Comparison of ENCODE assay signal across 31 cellular contexts in genomic region chr6:36492092-36492491, GRCh38. TPM values are rescaled to one million over a fixed set of nuclear protein-coding genes. Genes with fewer than 3 reads are reported as not detected.
A peak's percentile ranks its signal among the peaks of the same experiment; 100 is the strongest.
DNase-seq lines count a peak whose midpoint lies in the region; ATAC-seq, FAIRE-seq and TF ChIP-seq lines count a peak whose summit lies in the region.
"Had no signal": no experiment of that assay in that cellular context is flagged by ENCODE, and none has a peak within 500 bp of the region (broad histone marks: within the 10 kb centered on the region; RNA-seq: fewer than 3 reads in every experiment).

No MANE protein-coding gene starts in this region.

- no peaks in the 10 kb centered on the region for H3K27me3 ChIP-seq in CD4-positive, alpha-beta memory T cell (ENCODE audit: insufficient read depth, low read length)
- H3K27me3 ChIP-seq in HepG2 (ENCODE audit: control insufficient read depth in 1 of 2, insufficient read depth in 2 of 2, low read length in 2 of 2) = no peaks in the 10 kb centered on the region
- H3K27me3 ChIP-seq: BLaER1, gastrocnemius medialis, hepatocyte, Peyer's patch, uterus had no signal

- peak overlapping the region; percentile 61 for H3K27ac Mint-ChIP-seq in activated CD8-positive, alpha-beta T cell treated with anti-CD3 and anti-CD28 coated beads for 36 hours
- H3K27ac Mint-ChIP-seq in activated CD8-positive, alpha-beta T cell treated with anti-CD3 and anti-CD28 coated beads, Interleukin-2, amount 10 ng/mL, durations not matched to agents 7 days and 5 days = no peak overlapping the region
- H3K27ac Mint-ChIP-seq in CD4-positive, alpha-beta memory T cell = peak overlapping the region in 6 of 7 donors; percentile 24 to 66 (median 44)
- peak overlapping the region in 9 of 10 donors; percentile 18 to 71 (median 47) for H3K27ac Mint-ChIP-seq in naive thymus-derived CD8-positive, alpha-beta T cell
- H3K27ac Mint-ChIP-seq: HFFc6, memory B cell had no signal

- no peak overlapping the region for H3K4me3 Mint-ChIP-seq in activated CD8-positive, alpha-beta T cell treated with anti-CD3 and anti-CD28 coated beads for 36 hours
- no peak overlapping the region for H3K4me3 Mint-ChIP-seq in activated CD8-positive, alpha-beta T cell treated with anti-CD3 and anti-CD28 coated beads, Interleukin-2, amount 10 ng/mL, durations not matched to agents 7 days and 5 days
- H3K4me3 Mint-ChIP-seq in CD4-positive, alpha-beta memory T cell = no peak overlapping the region
- no peak overlapping the region for H3K4me3 Mint-ChIP-seq in naive thymus-derived CD8-positive, alpha-beta T cell
- H3K4me3 Mint-ChIP-seq: endodermal cell, HFFc6, memory B cell had no signal

- H3K4me1 ChIP-seq in CD4-positive, alpha-beta memory T cell (ENCODE audit: insufficient read depth, low read length) = peaks cover 16% of the 10 kb centered on the region
- peaks cover 41% of the 10 kb centered on the region for H3K4me1 ChIP-seq in HepG2 (ENCODE audit: insufficient read depth, low read length)
- H3K4me1 ChIP-seq: BLaER1, Peyer's patch, uterus had no signal

- no peaks in the 10 kb centered on the region for H3K79me2 ChIP-seq in HepG2 (ENCODE audit: insufficient read depth, low read length)
- H3K79me2 ChIP-seq: hepatocyte had no signal

- no peaks in the 10 kb centered on the region for H3K9me3 Mint-ChIP-seq in activated CD8-positive, alpha-beta T cell treated with anti-CD3 and anti-CD28 coated beads for 36 hours
- no peaks in the 10 kb centered on the region for H3K9me3 Mint-ChIP-seq in activated CD8-positive, alpha-beta T cell treated with anti-CD3 and anti-CD28 coated beads, Interleukin-2, amount 10 ng/mL, durations not matched to agents 7 days and 5 days (ENCODE audit: insufficient read depth)
- H3K9me3 Mint-ChIP-seq in CD4-positive, alpha-beta memory T cell = no peaks in the 10 kb centered on the region
- H3K9me3 Mint-ChIP-seq in naive thymus-derived CD8-positive, alpha-beta T cell = no peaks in the 10 kb centered on the region
- H3K9me3 Mint-ChIP-seq: endodermal cell, HFFc6, memory B cell had no signal

- H4K20me1 ChIP-seq in HepG2 (ENCODE audit: insufficient read depth, low read length) = no peaks in the 10 kb centered on the region

- no TSS peak for BruUV-seq in HepG2 (replicated peaks; lab: Mats Ljungman, UMichigan)

- no peak overlapping the region for H3K27ac ChIP-seq in CD4-positive, alpha-beta memory T cell (ENCODE audit: low read depth, low read length)
- no peak overlapping the region for H3K27ac ChIP-seq in HepG2 (ENCODE audit: extremely low read length, insufficient read depth, low read length)
- H3K27ac ChIP-seq: BLaER1, gastrocnemius medialis, hepatocyte, Peyer's patch, uterus had no signal

- no peak for DNase-seq in activated CD8-positive, alpha-beta T cell treated with anti-CD3 and anti-CD28 coated beads for 36 hours
- no peak for DNase-seq in activated CD8-positive, alpha-beta T cell treated with anti-CD3 and anti-CD28 coated beads, Interleukin-2, amount 10 ng/mL, durations not matched to agents 7 days and 5 days
- no peak for DNase-seq in CD4-positive, alpha-beta memory T cell
- DNase-seq in NCI-H2171 treated with DMSO at 0.1 percent for 48 hours (lab: John Stamatoyannopoulos, UW) = peak; percentile 73
- DNase-seq in naive thymus-derived CD8-positive, alpha-beta T cell = no peak
- no peak for DNase-seq in HepG2 (ENCODE audit: low spot score)
- DNase-seq in mucosa of gallbladder (ENCODE audit: low spot score) = no peak
- DNase-seq in HuH-7 (ENCODE audit: low spot score) = no peak
- DNase-seq: ACHN; activated CD4-positive, alpha-beta T cell treated with anti-CD3 and anti-CD28 coated beads for 1 hour; activated effector memory CD4-positive, alpha-beta T cell treated with anti-CD3 and anti-CD28 coated beads, Interleukin-2, amount 50 U/mL, for 16 hours; aorta; cortex of kidney; gastrocnemius medialis; GDM1; HFFc6; KG1; left colon; MM.1S; NCI-H146; NCI-H524 treated with DMSO at 0.1 percent for 48 hours; Peyer's patch; small intestine; stimulated activated CD4-positive, alpha-beta T cell treated with anti-CD3 and anti-CD28 coated beads, Interleukin-2, amount 100 ng/mL, for 24 hours; uterus had no signal

- H3K9me3 ChIP-seq in CD4-positive, alpha-beta memory T cell (ENCODE audit: control insufficient read depth in 1 of 2, low read length in 2 of 2) = no peaks in the 10 kb centered on the region
- no peaks in the 10 kb centered on the region for H3K9me3 ChIP-seq in HepG2 (ENCODE audit: low read length)
- H3K9me3 ChIP-seq: BLaER1, gastrocnemius medialis, Peyer's patch, uterus had no signal

- in situ Hi-C loops in HepG2 (cut with HindIII; ENCODE audit: extremely low pct_ligation_motif_present, low pct_unique_long_range_greater_than_20kb) = no loop called here

- POLR2A ChIA-PET in activated CD8-positive, alpha-beta T cell treated with anti-CD3 and anti-CD28 coated beads for 36 hours (lab: Charles Lee) = no interaction called here
- POLR2A ChIA-PET in activated CD8-positive, alpha-beta T cell treated with anti-CD3 and anti-CD28 coated beads, Interleukin-2, amount 10 ng/mL, durations not matched to agents 7 days and 5 days (lab: Charles Lee) = interaction anchor here (0.5 kb wide), 1 partner anchor 209 kb away, joined by 3 read pairs; no protein-coding TSS in a partner anchor
- POLR2A ChIA-PET in CD4-positive, alpha-beta memory T cell (lab: Charles Lee; ENCODE audit: partially characterized antibody) = interaction anchor here (1.9 kb wide), 1 partner anchor 14 kb away, joined by 4 read pairs; no protein-coding TSS in a partner anchor
- POLR2A ChIA-PET in naive thymus-derived CD8-positive, alpha-beta T cell (lab: Charles Lee) = interaction anchor here (0.6 kb wide), 1 partner anchor 24 kb away, joined by 3 read pairs; no protein-coding TSS in a partner anchor
- POLR2A ChIA-PET in HepG2 (lab: Yijun Ruan, JAX) = interaction anchor here (1.0 to 1.2 kb wide), 3 partner anchors 13 to 102 kb away, joined by 4 to 6 read pairs (median 4); partner anchors contain the start of gene SRSF3

- CTCF ChIA-PET in activated CD8-positive, alpha-beta T cell treated with anti-CD3 and anti-CD28 coated beads for 36 hours (lab: Charles Lee) = interaction anchor here (1.1 kb wide), 1 partner anchor 11 kb away, joined by 3 read pairs; no protein-coding TSS in a partner anchor
- CTCF ChIA-PET in activated CD8-positive, alpha-beta T cell treated with anti-CD3 and anti-CD28 coated beads, Interleukin-2, amount 10 ng/mL, durations not matched to agents 7 days and 5 days (lab: Charles Lee) = no interaction called here
- CTCF ChIA-PET in CD4-positive, alpha-beta memory T cell (lab: Charles Lee; ENCODE audit: partially characterized antibody) = interaction anchor here (0.7 kb wide), 1 partner anchor 20 kb away, joined by 4 read pairs; no protein-coding TSS in a partner anchor
- CTCF ChIA-PET in HepG2 (lab: Yijun Ruan, JAX; ENCODE audit: low intra/inter-chr PET ratio, low total read pairs) = interaction anchor here (1.2 kb wide), 1 partner anchor 69 kb away, joined by 3 read pairs; no protein-coding TSS in a partner anchor

- no peak for TF ChIP-seq POLR2A in HepG2 (IDR thresholded peaks at IDR 0.05; ENCODE audit: insufficient read depth in 1 of 2, low read depth in 2 of 2, low read length in 2 of 2)

- no peak overlapping the region for H3K4me3 ChIP-seq in CD4-positive, alpha-beta memory T cell (ENCODE audit: low read length in 2 of 2)
- no peak overlapping the region for H3K4me3 ChIP-seq in HepG2 (replicated peaks in 1 of 3; ENCODE audit: insufficient read depth in 1 of 3, low read depth in 2 of 3, low read length in 3 of 3)
- H3K4me3 ChIP-seq: BLaER1, gastrocnemius medialis, hepatocyte, Peyer's patch, uterus had no signal

- H3K4me2 ChIP-seq in HepG2 (ENCODE audit: low read depth, low read length) = no peak overlapping the region
- H3K4me2 ChIP-seq: BLaER1, hepatocyte had no signal

- no peak overlapping the region for H3K9ac ChIP-seq in HepG2 (ENCODE audit: insufficient read depth, low read depth, low read length)
- H3K9ac ChIP-seq: BLaER1 had no signal

- no peaks in the 10 kb centered on the region for H3K27me3 Mint-ChIP-seq in activated CD8-positive, alpha-beta T cell treated with anti-CD3 and anti-CD28 coated beads for 36 hours
- H3K27me3 Mint-ChIP-seq in activated CD8-positive, alpha-beta T cell treated with anti-CD3 and anti-CD28 coated beads, Interleukin-2, amount 10 ng/mL, durations not matched to agents 7 days and 5 days (ENCODE audit: low read depth) = no peaks in the 10 kb centered on the region
- H3K27me3 Mint-ChIP-seq in CD4-positive, alpha-beta memory T cell = no peaks in the 10 kb centered on the region
- H3K27me3 Mint-ChIP-seq in naive thymus-derived CD8-positive, alpha-beta T cell = no peaks in the 10 kb centered on the region
- H3K27me3 Mint-ChIP-seq: memory B cell had no signal

- H3K36me3 ChIP-seq in CD4-positive, alpha-beta memory T cell (ENCODE audit: insufficient read depth, low read length) = peaks cover 47% of the 10 kb centered on the region
- H3K36me3 ChIP-seq in HepG2 (replicated peaks in 1 of 2; ENCODE audit: control insufficient read depth in 1 of 2, insufficient read depth in 2 of 2, low read length in 2 of 2) = peaks cover 5 to 32% of the 10 kb centered on the region in 2 experiments
- H3K36me3 ChIP-seq: uterus had no signal

- ATAC-seq in activated CD8-positive, alpha-beta T cell treated with anti-CD3 and anti-CD28 coated beads for 36 hours = no peak
- no peak for ATAC-seq in activated CD8-positive, alpha-beta T cell treated with anti-CD3 and anti-CD28 coated beads, Interleukin-2, amount 10 ng/mL, durations not matched to agents 7 days and 5 days
- no peak for ATAC-seq in naive thymus-derived CD8-positive, alpha-beta T cell
- ATAC-seq in HepG2 = no peak
- ATAC-seq: left colon had no signal

- intact Hi-C loops in activated CD8-positive, alpha-beta T cell treated with anti-CD3 and anti-CD28 coated beads for 36 hours (cut with micrococcal nuclease) = no loop called here
- intact Hi-C loops in CD4-positive, alpha-beta memory T cell (cut with micrococcal nuclease) = no loop called here
- intact Hi-C loops in HepG2 (cut with micrococcal nuclease; ENCODE audit: unreplicated experiment) = no loop called here

- H3K36me3 Mint-ChIP-seq in activated CD8-positive, alpha-beta T cell treated with anti-CD3 and anti-CD28 coated beads for 36 hours (ENCODE audit: low read depth) = peaks cover 72% of the 10 kb centered on the region
- H3K36me3 Mint-ChIP-seq in activated CD8-positive, alpha-beta T cell treated with anti-CD3 and anti-CD28 coated beads, Interleukin-2, amount 10 ng/mL, durations not matched to agents 7 days and 5 days (ENCODE audit: low read depth) = peaks cover 80% of the 10 kb centered on the region
- peaks cover 69 to 79% of the 10 kb centered on the region in 2 donors for H3K36me3 Mint-ChIP-seq in CD4-positive, alpha-beta memory T cell
- H3K36me3 Mint-ChIP-seq in naive thymus-derived CD8-positive, alpha-beta T cell = peaks cover 0 to 88% (median 36%) of the 10 kb centered on the region in 3 donors

- WGBS in HepG2 (ENCODE audit: low lambda C conversion rate) = 94% methylated on average over 4 of the region's 4 CpGs

- no peak for FAIRE-seq in HepG2 (lab: Jason Lieb, UNC)
- FAIRE-seq: small intestine had no signal

- no peak for TF ChIP-seq CTCF in activated CD8-positive, alpha-beta T cell treated with anti-CD3 and anti-CD28 coated beads for 36 hours (IDR thresholded peaks at IDR 0.05)
- TF ChIP-seq CTCF in HepG2 (CRISPR knock-in tag; IDR thresholded peaks at IDR 0.05) = no peak

- no peak for TF ChIP-seq EP300 in HepG2 (IDR thresholded peaks at IDR 0.05; ENCODE audit: low read depth in 2 of 2, low read length in 2 of 2)
- no peak for TF ChIP-seq EP300 in HepG2 (CRISPR knock-in tag; IDR thresholded peaks at IDR 0.05; ENCODE audit: borderline replicate concordance)

- H3K4me1 Mint-ChIP-seq in activated CD8-positive, alpha-beta T cell treated with anti-CD3 and anti-CD28 coated beads for 36 hours (ENCODE audit: low read depth) = peaks cover 19% of the 10 kb centered on the region
- peaks cover 4% of the 10 kb centered on the region for H3K4me1 Mint-ChIP-seq in activated CD8-positive, alpha-beta T cell treated with anti-CD3 and anti-CD28 coated beads, Interleukin-2, amount 10 ng/mL, durations not matched to agents 7 days and 5 days (ENCODE audit: low read depth)
- peaks cover 19 to 57% (median 32%) of the 10 kb centered on the region in 4 donors for H3K4me1 Mint-ChIP-seq in CD4-positive, alpha-beta memory T cell
- peaks cover 13 to 37% (median 32%) of the 10 kb centered on the region in 4 donors for H3K4me1 Mint-ChIP-seq in naive thymus-derived CD8-positive, alpha-beta T cell
- H3K4me1 Mint-ChIP-seq: memory B cell had no signal

- H2AFZ ChIP-seq in HepG2 (ENCODE audit: low read length) = no peak overlapping the region
- H2AFZ ChIP-seq: hepatocyte had no signal

- TF ChIP-seq RAD21 in HepG2 (CRISPR knock-in tag; IDR thresholded peaks at IDR 0.05) = no peak

RNA-seq across cellular contexts. Expression of gene KCTD20, which starts 49.3 kb away (rescaled TPM):
- 10 to 100 TPM; 42.7 to 45.1 TPM for total RNA-seq in activated CD8-positive, alpha-beta T cell treated with anti-CD3 and anti-CD28 coated beads for 36 hours
- total RNA-seq in activated CD8-positive, alpha-beta T cell treated with anti-CD3 and anti-CD28 coated beads, Interleukin-2, amount 10 ng/mL, durations not matched to agents 7 days and 5 days = 10 to 100 TPM; 56.5 to 58.9 TPM
- 10 to 100 TPM; 35.2 to 38.9 TPM for total RNA-seq in CD4-positive, alpha-beta memory T cell
- polyA plus RNA-seq in CD4-positive, alpha-beta memory T cell = 10 to 100 TPM; 36.8 to 37.3 TPM
- 10 to 100 TPM; 35.1 to 35.2 TPM for total RNA-seq in naive thymus-derived CD8-positive, alpha-beta T cell
- 10 to 100 TPM; 25.0 to 31.5 (median 31.3) TPM for polyA plus RNA-seq in naive thymus-derived CD8-positive, alpha-beta T cell
- total RNA-seq in HepG2 (2016; rRNA removed; fragmentation: Illumina TruSeq; extraction: Trizol) (67.1 and 103 TPM in 2 replicates), mucosa of gallbladder (37.2 TPM)
- total RNA-seq in HepG2 (2016; cell fraction: cytosol; rRNA removed; fragmentation: Illumina TruSeq; extraction: Trizol; ENCODE audit: low read depth) = 26.7 and 28.2 TPM in 2 replicates
- 69.3 and 101 TPM in 2 replicates for total RNA-seq in HepG2 (2016; cell fraction: insoluble cytoplasmic fraction; rRNA removed; fragmentation: Illumina TruSeq; extraction: Trizol)
- total RNA-seq in HepG2 (2016; cell fraction: membrane; rRNA removed; fragmentation: Illumina TruSeq; extraction: Trizol) = 84.1 and 87.5 TPM in 2 replicates
- total RNA-seq in HepG2 (2016; cell fraction: nucleus; rRNA removed; fragmentation: Illumina TruSeq; extraction: Trizol) = 37.0 and 39.6 TPM in 2 replicates
- polyA plus RNA-seq in HepG2 (2011; rRNA removed) = 44.7 and 52.7 TPM in 2 replicates
- polyA plus RNA-seq in HepG2 (2011; cell fraction: cytosol; rRNA removed) = 32.0 and 41.2 TPM in 2 replicates
- polyA plus RNA-seq in HepG2 (2011; cell fraction: nucleus; rRNA removed) = 11.2 and 17.3 TPM in 2 replicates
- polyA plus RNA-seq in HepG2 (2012) = 41.8 and 45.4 TPM in 2 replicates
- polyA plus RNA-seq in HepG2 (2016; cell fraction: cytosol; fragmentation: Illumina TruSeq; extraction: Trizol; ENCODE audit: low read depth) = 20.4 and 21.4 TPM in 2 replicates
- 58.8 and 61.0 TPM in 2 replicates for polyA plus RNA-seq in HepG2 (2016; cell fraction: insoluble cytoplasmic fraction; fragmentation: Illumina TruSeq; extraction: Trizol; ENCODE audit: low read depth)
- polyA plus RNA-seq in HepG2 (2016; cell fraction: membrane; fragmentation: Illumina TruSeq; extraction: Trizol; ENCODE audit: low read depth) = 36.6 and 38.4 TPM in 2 replicates
- polyA plus RNA-seq in HepG2 (2016; cell fraction: nucleus; fragmentation: Illumina TruSeq; extraction: Trizol; ENCODE audit: insufficient read depth, low read depth) = 28.5 and 29.9 TPM in 2 replicates
- polyA minus RNA-seq in HepG2 (2011; rRNA and poly(A)+ RNA removed; ENCODE audit: low replicate concordance) = 78.2 and 137 TPM in 2 replicates
- polyA minus RNA-seq in HepG2 (2011; cell fraction: cytosol; rRNA and poly(A)+ RNA removed) = 45.6 and 62.7 TPM in 2 replicates
- polyA minus RNA-seq in HepG2 (2011; cell fraction: nucleus; rRNA and poly(A)+ RNA removed) = 42.6 and 54.1 TPM in 2 replicates

RNA-seq across cellular contexts. Expression of gene PXT1, which starts 49.4 kb away (rescaled TPM):
- under 1 TPM; 0.22 to 0.36 TPM for total RNA-seq in activated CD8-positive, alpha-beta T cell treated with anti-CD3 and anti-CD28 coated beads for 36 hours
- under 1 TPM; 0.16 TPM for total RNA-seq in activated CD8-positive, alpha-beta T cell treated with anti-CD3 and anti-CD28 coated beads, Interleukin-2, amount 10 ng/mL, durations not matched to agents 7 days and 5 days
- under 1 TPM in 1 of 2 experiments, not detected in 1; 0.25 TPM for total RNA-seq in CD4-positive, alpha-beta memory T cell
- not detected for polyA plus RNA-seq in CD4-positive, alpha-beta memory T cell
- under 1 TPM; 0.16 to 0.41 TPM for total RNA-seq in naive thymus-derived CD8-positive, alpha-beta T cell
- not detected for polyA plus RNA-seq in naive thymus-derived CD8-positive, alpha-beta T cell
- not detected in 2 replicates for total RNA-seq in HepG2 (2016; rRNA removed; fragmentation: Illumina TruSeq; extraction: Trizol)
- total RNA-seq in HepG2 (2016; cell fraction: cytosol; rRNA removed; fragmentation: Illumina TruSeq; extraction: Trizol; ENCODE audit: low read depth) = 0.79 and 0.91 TPM in 2 replicates
- 0.04 TPM in 1 of 2 replicates, not detected in the other for total RNA-seq in HepG2 (2016; cell fraction: insoluble cytoplasmic fraction; rRNA removed; fragmentation: Illumina TruSeq; extraction: Trizol)
- total RNA-seq in HepG2 (2016; cell fraction: membrane; rRNA removed; fragmentation: Illumina TruSeq; extraction: Trizol) = 0.28 and 0.40 TPM in 2 replicates
- 0.16 and 0.19 TPM in 2 replicates for total RNA-seq in HepG2 (2016; cell fraction: nucleus; rRNA removed; fragmentation: Illumina TruSeq; extraction: Trizol)
- 0.04 TPM in 1 of 2 replicates, not detected in the other for polyA plus RNA-seq in HepG2 (2011; rRNA removed)
- 0.04 and 0.08 TPM in 2 replicates for polyA plus RNA-seq in HepG2 (2011; cell fraction: cytosol; rRNA removed)
- not detected in 2 replicates for polyA plus RNA-seq in HepG2 (2011; cell fraction: nucleus; rRNA removed)
- not detected in 2 replicates for polyA plus RNA-seq in HepG2 (2012)
- not detected in 2 replicates for polyA plus RNA-seq in HepG2 (2016; cell fraction: cytosol; fragmentation: Illumina TruSeq; extraction: Trizol; ENCODE audit: low read depth)
- polyA plus RNA-seq in HepG2 (2016; cell fraction: insoluble cytoplasmic fraction; fragmentation: Illumina TruSeq; extraction: Trizol; ENCODE audit: low read depth) = not detected in 2 replicates
- not detected in 2 replicates for polyA plus RNA-seq in HepG2 (2016; cell fraction: membrane; fragmentation: Illumina TruSeq; extraction: Trizol; ENCODE audit: low read depth)
- not detected in 2 replicates for polyA plus RNA-seq in HepG2 (2016; cell fraction: nucleus; fragmentation: Illumina TruSeq; extraction: Trizol; ENCODE audit: insufficient read depth, low read depth)
- polyA minus RNA-seq in HepG2 (2011; rRNA and poly(A)+ RNA removed; ENCODE audit: low replicate concordance) = 0.20 and 0.21 TPM in 2 replicates
- polyA minus RNA-seq in HepG2 (2011; cell fraction: cytosol; rRNA and poly(A)+ RNA removed) = not detected in 2 replicates
- 0.25 and 0.26 TPM in 2 replicates for polyA minus RNA-seq in HepG2 (2011; cell fraction: nucleus; rRNA and poly(A)+ RNA removed)
- not detected for total RNA-seq in mucosa of gallbladder
- total RNA-seq: aorta, gastrocnemius medialis, hepatocyte, left colon, omental fat pad, Peyer's patch, renal cortical epithelial cell, uterus had no signal
- polyA plus RNA-seq: hepatocyte, small intestine had no signal

RNA-seq across cellular contexts. Expression of gene STK38, which starts 55.2 kb away (rescaled TPM):
- total RNA-seq in activated CD8-positive, alpha-beta T cell treated with anti-CD3 and anti-CD28 coated beads for 36 hours = 10 to 100 TPM; 22.9 to 23.4 TPM
- total RNA-seq in activated CD8-positive, alpha-beta T cell treated with anti-CD3 and anti-CD28 coated beads, Interleukin-2, amount 10 ng/mL, durations not matched to agents 7 days and 5 days = 10 to 100 TPM; 53.5 to 54.4 TPM
- total RNA-seq in CD4-positive, alpha-beta memory T cell = 100 to 1,000 TPM; 186 to 190 TPM
- polyA plus RNA-seq in CD4-positive, alpha-beta memory T cell = 100 to 1,000 TPM in 1 of 2 donors, 10 to 100 TPM in 1; 54.3 to 124 TPM
- total RNA-seq in naive thymus-derived CD8-positive, alpha-beta T cell = 100 to 1,000 TPM; 151 to 163 TPM
- polyA plus RNA-seq in naive thymus-derived CD8-positive, alpha-beta T cell = 10 to 100 TPM; 46.4 to 79.6 (median 52.8) TPM
- total RNA-seq in HepG2 (2016; rRNA removed; fragmentation: Illumina TruSeq; extraction: Trizol) (20.7 and 25.5 TPM in 2 replicates), mucosa of gallbladder (41.6 TPM)
- total RNA-seq in HepG2 (2016; cell fraction: cytosol; rRNA removed; fragmentation: Illumina TruSeq; extraction: Trizol; ENCODE audit: low read depth) = 3.6 and 4.8 TPM in 2 replicates
- 20.5 and 24.3 TPM in 2 replicates for total RNA-seq in HepG2 (2016; cell fraction: insoluble cytoplasmic fraction; rRNA removed; fragmentation: Illumina TruSeq; extraction: Trizol)
- 8.8 and 9.2 TPM in 2 replicates for total RNA-seq in HepG2 (2016; cell fraction: membrane; rRNA removed; fragmentation: Illumina TruSeq; extraction: Trizol)
- 16.9 and 18.3 TPM in 2 replicates for total RNA-seq in HepG2 (2016; cell fraction: nucleus; rRNA removed; fragmentation: Illumina TruSeq; extraction: Trizol)
- 10.3 and 10.7 TPM in 2 replicates for polyA plus RNA-seq in HepG2 (2011; rRNA removed)
- polyA plus RNA-seq in HepG2 (2011; cell fraction: cytosol; rRNA removed) = 5.2 and 7.9 TPM in 2 replicates
- 17.4 and 18.6 TPM in 2 replicates for polyA plus RNA-seq in HepG2 (2011; cell fraction: nucleus; rRNA removed)
- 14.4 and 14.8 TPM in 2 replicates for polyA plus RNA-seq in HepG2 (2012)
- 1.2 and 1.3 TPM in 2 replicates for polyA plus RNA-seq in HepG2 (2016; cell fraction: cytosol; fragmentation: Illumina TruSeq; extraction: Trizol; ENCODE audit: low read depth)
- polyA plus RNA-seq in HepG2 (2016; cell fraction: insoluble cytoplasmic fraction; fragmentation: Illumina TruSeq; extraction: Trizol; ENCODE audit: low read depth) = 21.9 and 22.8 TPM in 2 replicates
- polyA plus RNA-seq in HepG2 (2016; cell fraction: membrane; fragmentation: Illumina TruSeq; extraction: Trizol; ENCODE audit: low read depth) = 4.0 and 4.3 TPM in 2 replicates
- 34.7 and 34.8 TPM in 2 replicates for polyA plus RNA-seq in HepG2 (2016; cell fraction: nucleus; fragmentation: Illumina TruSeq; extraction: Trizol; ENCODE audit: insufficient read depth, low read depth)
- 3.9 and 12.3 TPM in 2 replicates for polyA minus RNA-seq in HepG2 (2011; rRNA and poly(A)+ RNA removed; ENCODE audit: low replicate concordance)
- 5.2 and 7.1 TPM in 2 replicates for polyA minus RNA-seq in HepG2 (2011; cell fraction: cytosol; rRNA and poly(A)+ RNA removed)
- 11.6 and 14.5 TPM in 2 replicates for polyA minus RNA-seq in HepG2 (2011; cell fraction: nucleus; rRNA and poly(A)+ RNA removed)
